ENCODE assay signal across 8 cellular contexts in the genomic region with DNA sequence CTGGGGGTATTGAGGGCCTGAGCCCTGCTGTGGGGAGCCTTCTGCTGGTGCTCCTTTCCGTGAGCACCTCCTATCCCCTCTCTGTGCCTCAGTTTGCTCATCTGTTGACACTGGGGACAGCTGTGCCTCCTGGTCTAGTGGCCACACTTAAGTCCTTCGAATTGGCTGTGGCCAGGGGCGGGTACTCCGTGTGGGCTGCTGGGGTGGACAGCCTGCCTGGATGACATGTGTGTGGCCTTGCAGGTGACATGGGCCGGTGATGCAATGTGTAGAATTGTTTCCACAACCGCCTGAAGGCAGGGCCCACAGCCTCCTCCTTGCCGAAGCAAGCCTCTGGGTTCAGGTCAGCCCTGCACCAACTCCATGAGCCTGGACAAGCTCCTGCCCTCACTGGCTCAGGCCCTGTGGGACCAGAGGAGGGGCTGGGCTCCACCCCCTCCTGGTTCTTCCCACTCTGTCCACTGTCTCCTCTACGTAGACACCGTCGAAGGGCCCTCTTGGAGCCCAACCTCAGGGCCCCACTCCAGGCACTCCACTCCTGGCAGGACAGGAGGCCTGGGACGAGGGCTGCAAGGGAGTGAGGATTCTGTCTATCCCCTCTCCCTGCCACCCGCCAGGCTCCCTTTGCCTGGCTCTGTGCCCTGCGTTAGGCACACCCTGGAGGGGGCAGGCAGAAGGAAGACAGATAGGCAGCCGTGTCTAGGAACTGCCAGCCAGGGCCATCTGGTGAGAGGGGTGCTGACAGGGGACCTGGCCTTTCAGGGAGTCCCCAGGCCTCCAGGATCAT. TPM values are rescaled to one million over a fixed set of nuclear protein-coding genes. Genes with fewer than 3 reads are reported as not detected.
DNase-seq lines count a peak whose midpoint lies in the region; ATAC-seq and TF ChIP-seq lines count a peak whose summit lies in the region.

No MANE protein-coding gene starts in this region.

- no peak overlapping the region for H3K27ac ChIP-seq in A673 (ENCODE audit: low read depth, low read length, poor library complexity, severe bottlenecking)
- H3K27ac ChIP-seq in HL-60 (replicated peaks), result peak overlapping the region; percentile 76
- peak overlapping the region; percentile 36 for H3K27ac ChIP-seq in psoas muscle

- peaks cover under 1% of the 10 kb centered on the region for H3K36me3 Mint-ChIP-seq in activated CD8-positive, alpha-beta T cell treated with anti-CD3 and anti-CD28 coated beads, Interleukin-2, amount 10 ng/mL, durations not matched to agents 7 days and 5 days (ENCODE audit: low read depth)

- intact Hi-C loops in A673 (cut with micrococcal nuclease; ENCODE audit: unreplicated experiment) (no loop called here), psoas muscle (cut with DNase I) (no loop called here)

- no peak overlapping the region for H3K27ac Mint-ChIP-seq in activated CD8-positive, alpha-beta T cell treated with anti-CD3 and anti-CD28 coated beads, Interleukin-2, amount 10 ng/mL, durations not matched to agents 7 days and 5 days

- H3K27me3 ChIP-seq in A673 (replicated peaks; ENCODE audit: insufficient read depth, low read depth, low read length, poor library complexity) (no peaks in the 10 kb centered on the region), HL-60 (ENCODE audit: insufficient read depth, poor library complexity, severe bottlenecking) (no peaks in the 10 kb centered on the region), psoas muscle (ENCODE audit: insufficient read depth in 3 of 3, low read length in 2 of 3) (no peaks in the 10 kb centered on the region)

- H3K27me3 Mint-ChIP-seq in activated CD8-positive, alpha-beta T cell treated with anti-CD3 and anti-CD28 coated beads, Interleukin-2, amount 10 ng/mL, durations not matched to agents 7 days and 5 days (ENCODE audit: low read depth), result no peaks in the 10 kb centered on the region

- no peak for TF ChIP-seq CTCF in A673 (conservative IDR thresholded peaks at IDR 0.05; ENCODE audit: low read depth, low read length)
- no peak for TF ChIP-seq CTCF in HL-60 (IDR thresholded peaks at IDR 0.05; ENCODE audit: insufficient read depth, low read length)
- no peak for TF ChIP-seq CTCF in psoas muscle (IDR thresholded peaks at IDR 0.05)

- WGBS in psoas muscle, 3 donors, result 51 to 60% (median 57%) methylated on average over 14 of the region's 14 CpGs

- peak overlapping the region; percentile 79 for H3K4me3 Mint-ChIP-seq in activated CD8-positive, alpha-beta T cell treated with anti-CD3 and anti-CD28 coated beads, Interleukin-2, amount 10 ng/mL, durations not matched to agents 7 days and 5 days

- peaks cover 45% of the 10 kb centered on the region for H3K4me1 Mint-ChIP-seq in activated CD8-positive, alpha-beta T cell treated with anti-CD3 and anti-CD28 coated beads, Interleukin-2, amount 10 ng/mL, durations not matched to agents 7 days and 5 days (ENCODE audit: low read depth)

- no TSS peak for BruUV-seq in A673 (replicated peaks; lab: Mats Ljungman, UMichigan)

- H3K4me3 ChIP-seq in A673 (ENCODE audit: low read depth, low read length, poor library complexity, severe bottlenecking) (peak overlapping the region; percentile 50), HL-60 (replicated peaks; ENCODE audit: insufficient read depth, low read length) (peak overlapping the region; percentile 69), psoas muscle (peak overlapping the region; percentile 70)

- POLR2A ChIA-PET in A673 (lab: Charles Lee; ENCODE audit: low non-redundant PET), result interaction anchor here (0.6 kb wide), 1 partner anchor 150 kb away, joined by 4 read pairs; no protein-coding TSS in a partner anchor
- POLR2A ChIA-PET in activated CD8-positive, alpha-beta T cell treated with anti-CD3 and anti-CD28 coated beads, Interleukin-2, amount 10 ng/mL, durations not matched to agents 7 days and 5 days (lab: Charles Lee), result no interaction called here

- ATAC-seq in activated CD8-positive, alpha-beta T cell treated with anti-CD3 and anti-CD28 coated beads, Interleukin-2, amount 10 ng/mL, durations not matched to agents 7 days and 5 days, result no peak
- ATAC-seq in psoas muscle (peak in 3 of 4 donors; percentile 3 to 11 (median 8)), HG02623 (IDR thresholded peaks at IDR 0.05; ENCODE audit: unreplicated experiment) (no peak)

- H3K36me3 ChIP-seq in A673 (ENCODE audit: insufficient read depth, low read length, poor library complexity, severe bottlenecking) (no peaks in the 10 kb centered on the region), psoas muscle (ENCODE audit: insufficient read depth in 1 of 2, low read depth in 1 of 2) (no peaks in the 10 kb centered on the region)

- CTCF ChIA-PET in A673 (lab: Charles Lee), result no interaction called here
- CTCF ChIA-PET in activated CD8-positive, alpha-beta T cell treated with anti-CD3 and anti-CD28 coated beads, Interleukin-2, amount 10 ng/mL, durations not matched to agents 7 days and 5 days (lab: Charles Lee), result no interaction called here

- H3K9me3 Mint-ChIP-seq in activated CD8-positive, alpha-beta T cell treated with anti-CD3 and anti-CD28 coated beads, Interleukin-2, amount 10 ng/mL, durations not matched to agents 7 days and 5 days (ENCODE audit: insufficient read depth), result no peaks in the 10 kb centered on the region

- DNase-seq in A673 (ENCODE audit: low spot score) (no peak), HL-60 (ENCODE audit: low read depth in 1 of 2, low spot score in 1 of 2) (peak in 1 of 2 experiments; percentile 80), glomerular visceral epithelial cell (ENCODE audit: extremely low spot score) (peak; percentile 54), psoas muscle (peak; percentile 37 to 62), NCI-H1105 treated with DMSO at 0.1 percent for 48 hours (lab: John Stamatoyannopoulos, UW) (no peak), hepatic stellate cell (ENCODE audit: low spot score) (no peak)
- no peak for DNase-seq in activated CD8-positive, alpha-beta T cell treated with anti-CD3 and anti-CD28 coated beads, Interleukin-2, amount 10 ng/mL, durations not matched to agents 7 days and 5 days

- H3K9me3 ChIP-seq in A673 (ENCODE audit: low read depth, low read length, poor library complexity, severe bottlenecking) (no peaks in the 10 kb centered on the region), psoas muscle (no peaks in the 10 kb centered on the region)

- H3K4me1 ChIP-seq in A673 (ENCODE audit: insufficient read depth, low read length, poor library complexity, severe bottlenecking) (peaks cover 26% of the 10 kb centered on the region), psoas muscle (peaks cover 25% of the 10 kb centered on the region)

RNA-seq across cellular contexts. Expression of a gene that starts 1.2 kb away (rescaled TPM):
- 34.4 and 37.7 TPM in 2 replicates for total RNA-seq in A673 (2021)
- 10 to 100 TPM; 88.2 to 93.0 TPM for total RNA-seq in activated CD8-positive, alpha-beta T cell treated with anti-CD3 and anti-CD28 coated beads, Interleukin-2, amount 10 ng/mL, durations not matched to agents 7 days and 5 days
- 10 to 100 TPM; 12.4 to 18.1 (median 13.9) TPM for total RNA-seq in psoas muscle
- polyA plus RNA-seq in psoas muscle, result 10 to 100 TPM in 1 of 3 donors, 1 to 10 TPM in 2; 7.1 to 13.1 (median 8.0) TPM

RNA-seq across cellular contexts. Expression of a gene that starts 38.0 kb away (rescaled TPM):
- total RNA-seq in A673 (2021) (31.9 and 32.5 TPM in 2 replicates), psoas muscle (10 to 100 TPM; 16.3 to 44.6 (median 32.4) TPM)
- total RNA-seq in activated CD8-positive, alpha-beta T cell treated with anti-CD3 and anti-CD28 coated beads, Interleukin-2, amount 10 ng/mL, durations not matched to agents 7 days and 5 days, result 10 to 100 TPM; 42.3 to 44.3 TPM
- 10 to 100 TPM; 45.9 to 66.2 (median 59.5) TPM for polyA plus RNA-seq in psoas muscle

RNA-seq across cellular contexts. Expression of a gene that starts 49.5 kb away (rescaled TPM):
- total RNA-seq in A673 (2021) (232 and 237 TPM in 2 replicates), psoas muscle (100 to 1,000 TPM; 163 to 214 (median 187) TPM)
- total RNA-seq in activated CD8-positive, alpha-beta T cell treated with anti-CD3 and anti-CD28 coated beads, Interleukin-2, amount 10 ng/mL, durations not matched to agents 7 days and 5 days, result 100 to 1,000 TPM; 252 to 255 TPM
- 100 to 1,000 TPM; 124 to 224 (median 126) TPM for polyA plus RNA-seq in psoas muscle

Comparison
In these comparisons a context has a peak if more than half of its experiments do, and no peak if none do; other contexts are left out.
1. DNase-seq: peak in glomerular visceral epithelial cell (single experiment) and psoas muscle (2 of 2); none in A673 (single experiment), activated CD8-positive, alpha-beta T cell treated with anti-CD3 and anti-CD28 coated beads, Interleukin-2, amount 10 ng/mL, durations not matched to agents 7 days and 5 days (single experiment), NCI-H1105 treated with DMSO at 0.1 percent for 48 hours (single experiment) and hepatic stellate cell (single experiment).
2. ATAC-seq: peak in psoas muscle (3 of 4); none in activated CD8-positive, alpha-beta T cell treated with anti-CD3 and anti-CD28 coated beads, Interleukin-2, amount 10 ng/mL, durations not matched to agents 7 days and 5 days (single experiment) and HG02623 (single experiment).
3. Peak in every context shown above with its lines, with median percentiles within 50 percentile points of each other: H3K4me3 ChIP-seq.